In genomic region chr17:30332057-30332542, GRCh38 we compare ENCODE assay signal across 7 cellular contexts. TPM values are rescaled to one million over a fixed set of nuclear protein-coding genes. Genes with fewer than 3 reads are reported as not detected.
DNase-seq lines count a peak whose midpoint lies in the region; ATAC-seq, FAIRE-seq and TF ChIP-seq lines count a peak whose summit lies in the region.

No MANE protein-coding gene starts in this region.

- 44 to 54% (median 46%) methylated on average over 4 of the region's 4 CpGs for WGBS in ovary, 3 donors

- intact Hi-C loops in ovary (cut with DNase I) = no loop called here

- H3K4me3 ChIP-seq in astrocyte of the cerebellum (ENCODE audit: low read depth, low read length) (no peak overlapping the region), ovary (no peak overlapping the region)

- no peaks in the 10 kb centered on the region for H3K27me3 ChIP-seq in ovary

- DNase-seq in RCC 7860 (ENCODE audit: low spot score) (peak; percentile 88), astrocyte of the cerebellum (ENCODE audit: low read depth) (peak; percentile 18), ovary (no peak), UCSD-AML1 (lab: John Stamatoyannopoulos, UW; ENCODE audit: unreplicated experiment) (no peak)
- peak; percentile 69 for DNase-seq in stimulated activated CD4-positive, alpha-beta T cell treated with anti-CD3 and anti-CD28 coated beads, Interleukin-1b, Interleukin-23, amount 100 ng/mL, for 48 hours

- no peak overlapping the region for H3K27ac ChIP-seq in ovary

- no peak for TF ChIP-seq EP300 in ovary (IDR thresholded peaks at IDR 0.05)

- no peaks in the 10 kb centered on the region for H3K36me3 ChIP-seq in ovary

- TF ChIP-seq CTCF in astrocyte of the cerebellum (IDR thresholded peaks at IDR 0.05; ENCODE audit: low read depth, low read length, missing control alignments) = no peak
- TF ChIP-seq CTCF in ovary (IDR thresholded peaks at IDR 0.05) = no peak

- no peak for TF ChIP-seq POLR2A in ovary (IDR thresholded peaks at IDR 0.05)

- peak; percentile 97 for FAIRE-seq in RCC 7860 (lab: Jason Lieb, UNC)

- no peaks in the 10 kb centered on the region for H3K9me3 ChIP-seq in ovary

- peak; percentile 68 for ATAC-seq in GM21515 (IDR thresholded peaks at IDR 0.05; ENCODE audit: unreplicated experiment)
- ATAC-seq in HG03442 (IDR thresholded peaks at IDR 0.05; ENCODE audit: unreplicated experiment) = no peak

- H3K4me1 ChIP-seq in ovary (ENCODE audit: insufficient read depth) = no peaks in the 10 kb centered on the region

- in situ Hi-C loops in astrocyte of the cerebellum (cut with HindIII; ENCODE audit: low sequenced_read_pairs) = no loop called here

RNA-seq across cellular contexts. Expression of gene TMIGD1, which starts 1.8 kb away (rescaled TPM):
- total RNA-seq in ovary = under 1 TPM in 1 of 7 donors, not detected in 6; 0.36 TPM
- not detected for polyA plus RNA-seq in ovary

RNA-seq across cellular contexts. Expression of gene BLMH, which starts 40.4 kb away (rescaled TPM):
- 10 to 100 TPM; 12.9 to 27.6 (median 23.1) TPM for total RNA-seq in ovary
- polyA plus RNA-seq in ovary = 10 to 100 TPM; 17.3 to 32.0 TPM

RNA-seq across cellular contexts. Expression of gene CPD, which starts 46.6 kb away (rescaled TPM):
- 10 to 100 TPM; 24.4 to 53.8 (median 30.8) TPM for total RNA-seq in ovary
- polyA plus RNA-seq in ovary = 10 to 100 TPM in 1 of 2 donors, 1 to 10 TPM in 1; 8.6 to 18.9 TPM

Comparison
In these comparisons a context has a peak if more than half of its experiments do, and no peak if none do; other contexts are left out.
1. DNase-seq: peak in RCC 7860 (single experiment), astrocyte of the cerebellum (single experiment) and stimulated activated CD4-positive, alpha-beta T cell treated with anti-CD3 and anti-CD28 coated beads, Interleukin-1b, Interleukin-23, amount 100 ng/mL, for 48 hours (single experiment); none in ovary (0 of 5) and UCSD-AML1 (single experiment).